In the genomic region with DNA sequence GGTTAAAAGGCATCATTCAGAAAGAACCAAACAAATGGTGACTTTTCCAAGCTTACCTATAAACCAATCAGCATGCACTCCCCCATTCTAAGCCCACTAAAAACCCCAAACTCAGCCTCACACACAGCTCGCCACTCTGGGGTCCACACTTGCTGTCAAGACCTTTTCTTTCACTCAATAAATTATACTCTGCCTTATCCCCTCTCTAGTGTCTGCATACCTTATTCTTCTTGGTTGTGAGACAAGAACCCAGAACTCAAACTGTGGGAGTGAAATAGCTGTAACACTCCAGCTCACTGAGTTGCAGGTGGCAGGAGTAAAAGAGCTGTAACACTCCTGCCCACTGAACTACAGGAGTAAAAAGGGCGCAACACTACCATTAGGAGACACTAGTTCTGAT, we compare ENCODE assay signal across 2 cellular contexts.
TF ChIP-seq lines count a peak whose summit lies in the region.

No MANE protein-coding gene starts in this region.

TF ChIP-seq in GM23338, 12 proteins besides CTCF, POLR2A, EP300 and RAD21 (continued from another document):
- no peak for TF ChIP-seq JUNB (IDR thresholded peaks at IDR 0.05; ENCODE audit: unreplicated experiment)
- no peak for TF ChIP-seq ETS1 (IDR thresholded peaks at IDR 0.05)
- TF ChIP-seq CREB1 (CRISPR knock-in tag; IDR thresholded peaks at IDR 0.05; ENCODE audit: low read depth): no peak
- TF ChIP-seq ZNF462 (CRISPR knock-in tag; IDR thresholded peaks at IDR 0.05): no peak
- TF ChIP-seq ZNF331 (CRISPR knock-in tag; IDR thresholded peaks at IDR 0.05; ENCODE audit: low read depth): no peak
- TF ChIP-seq POLR2AphosphoS5 (IDR thresholded peaks at IDR 0.05; ENCODE audit: low read depth): no peak
- no peak for TF ChIP-seq NANOG (IDR thresholded peaks at IDR 0.05; ENCODE audit: borderline replicate concordance)

TF ChIP-seq in H1, 55 proteins besides CTCF, POLR2A, EP300 and RAD21:
- TF ChIP-seq GTF2F1 (IDR thresholded peaks at IDR 0.05; ENCODE audit: borderline replicate concordance, low read depth, low read length) (no peak), CREB1 (IDR thresholded peaks at IDR 0.05) (no peak), NRF1 (IDR thresholded peaks at IDR 0.05; ENCODE audit: low read depth, low read length) (no peak), CEBPB (IDR thresholded peaks at IDR 0.05; ENCODE audit: low read depth, low read length) (no peak), E2F6 (IDR thresholded peaks at IDR 0.05) (no peak), CHD1 (IDR thresholded peaks at IDR 0.05; ENCODE audit: low read depth, low read length) (no peak), EGR1 (IDR thresholded peaks at IDR 0.05; ENCODE audit: borderline replicate concordance, low read depth, low read length) (no peak), MAFK (IDR thresholded peaks at IDR 0.05; ENCODE audit: low read depth, low read length) (no peak), CHD2 (IDR thresholded peaks at IDR 0.05; ENCODE audit: low read length) (no peak), HDAC6 (IDR thresholded peaks at IDR 0.05; ENCODE audit: low read depth, low read length) (no peak), CBX8 (IDR thresholded peaks at IDR 0.05; ENCODE audit: borderline replicate concordance, low read depth, low read length) (no peak), SIX5 (IDR thresholded peaks at IDR 0.05; ENCODE audit: low read depth, low read length) (no peak), TAF1 (IDR thresholded peaks at IDR 0.05; ENCODE audit: low read depth, low read length) (no peak), HDAC2 (IDR thresholded peaks at IDR 0.05; ENCODE audit: borderline replicate concordance in 1 of 2, low read depth in 2 of 2, low read length in 2 of 2) (no peak), SP1 (IDR thresholded peaks at IDR 0.05; ENCODE audit: low read depth, low read length) (no peak)
- TF ChIP-seq, protein P1, sequence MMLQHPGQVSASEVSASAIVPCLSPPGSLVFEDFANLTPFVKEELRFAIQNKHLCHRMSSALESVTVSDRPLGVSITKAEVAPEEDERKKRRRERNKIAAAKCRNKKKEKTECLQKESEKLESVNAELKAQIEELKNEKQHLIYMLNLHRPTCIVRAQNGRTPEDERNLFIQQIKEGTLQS (IDR thresholded peaks at IDR 0.05; ENCODE audit: insufficient read depth, low read depth, low read length): no peak
- TF ChIP-seq, protein P2, sequence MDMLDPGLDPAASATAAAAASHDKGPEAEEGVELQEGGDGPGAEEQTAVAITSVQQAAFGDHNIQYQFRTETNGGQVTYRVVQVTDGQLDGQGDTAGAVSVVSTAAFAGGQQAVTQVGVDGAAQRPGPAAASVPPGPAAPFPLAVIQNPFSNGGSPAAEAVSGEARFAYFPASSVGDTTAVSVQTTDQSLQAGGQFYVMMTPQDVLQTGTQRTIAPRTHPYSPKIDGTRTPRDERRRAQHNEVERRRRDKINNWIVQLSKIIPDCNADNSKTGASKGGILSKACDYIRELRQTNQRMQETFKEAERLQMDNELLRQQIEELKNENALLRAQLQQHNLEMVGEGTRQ (IDR thresholded peaks at IDR 0.05; ENCODE audit: low read length): no peak
